ENCODE assay signal across 19 cellular contexts in genomic region chr5:499233-500209, GRCh38. TPM values are rescaled to one million over a fixed set of nuclear protein-coding genes. Genes with fewer than 3 reads are reported as not detected.
DNase-seq lines count a peak whose midpoint lies in the region; ATAC-seq and TF ChIP-seq lines count a peak whose summit lies in the region.
"Had no signal": no experiment of that assay in that cellular context is flagged by ENCODE, and none has a peak within 500 bp of the region (broad histone marks: within the 10 kb centered on the region; RNA-seq: fewer than 3 reads in every experiment).

No MANE protein-coding gene starts in this region.

- DNase-seq in BE2C = peak; percentile 56
- no peak for DNase-seq in IMR-90
- peak; percentile 15 for DNase-seq in NCI-H69 (lab: John Stamatoyannopoulos, UW)
- DNase-seq in nephron progenitor cell = peak; percentile 4
- no peak for DNase-seq in activated CD4-positive, alpha-beta T cell treated with anti-CD3 and anti-CD28 coated beads for 36 hours
- no peak for DNase-seq in CD1c-positive myeloid dendritic cell (ENCODE audit: extremely low spot score)
- DNase-seq: CD4-positive, alpha-beta T cell; COR-L47; GOT3; Kasumi-1; NCI-H187 treated with DMSO at 0.1 percent for 48 hours; NCI-H2171 treated with DMSO at 0.1 percent for 48 hours; NCI-H446; NCI-H526 treated with DMSO at 0.1 percent for 48 hours; NK-92 treated with Interleukin-12 subunit alpha and Interleukin-12 subunit beta, amount 100 ng/mL, for 24 hours; SHP77 treated with DMSO at 0.1 percent for 48 hours had no signal

- in situ Hi-C loops in IMR-90 (cut with MboI; ENCODE audit: low sequenced_read_pairs) = no loop called here

- no peaks in the 10 kb centered on the region for H3K36me3 ChIP-seq in BE2C
- no peaks in the 10 kb centered on the region for H3K36me3 ChIP-seq in IMR-90 (ENCODE audit: control insufficient read depth, insufficient read depth, low read length)

- TF ChIP-seq POLR2A in IMR-90 (IDR thresholded peaks at IDR 0.05; ENCODE audit: low read depth, low read length) = no peak

- H2AK9ac ChIP-seq in IMR-90 (replicated peaks; ENCODE audit: low read depth, low read length, poor library complexity) = no peak overlapping the region

- peak overlapping the region; percentile 51 for H2AFZ ChIP-seq in IMR-90 (replicated peaks; ENCODE audit: low read length, poor library complexity)

- no peak overlapping the region for H3K23ac ChIP-seq in IMR-90 (ENCODE audit: low read depth, low read length)

- no peak overlapping the region for H2BK20ac ChIP-seq in IMR-90 (ENCODE audit: low read depth, low read length)

- no peak for TF ChIP-seq CTCF in BE2C (IDR thresholded peaks at IDR 0.05; ENCODE audit: low read depth, low read length)
- TF ChIP-seq CTCF in IMR-90 (conservative IDR thresholded peaks at IDR 0.05; ENCODE audit: low read depth, low read length) = no peak
- no peak for TF ChIP-seq CTCF in nephron progenitor cell (IDR thresholded peaks at IDR 0.05)

- H3K9me3 ChIP-seq in BE2C (no peaks in the 10 kb centered on the region), IMR-90 (ENCODE audit: control insufficient read depth, insufficient read depth, low read length) (no peaks in the 10 kb centered on the region; the same call in 1 of the 2 replicates)

- H3K4me2 ChIP-seq in IMR-90 (ENCODE audit: low read depth, low read length) = no peak overlapping the region

- CTCF ChIA-PET in IMR-90 (lab: Yijun Ruan, JAX) = no interaction called here
- CTCF ChIA-PET in activated CD4-positive, alpha-beta T cell treated with anti-CD3 and anti-CD28 coated beads for 36 hours (lab: Charles Lee) = interaction anchor here (0.6 kb wide), 1 partner anchor 98 kb away, joined by 3 read pairs; no protein-coding TSS in a partner anchor

- H3K4ac ChIP-seq in IMR-90 (ENCODE audit: low read depth, low read length) = no peak overlapping the region

- H2BK15ac ChIP-seq in IMR-90 (ENCODE audit: low read depth, low read length) = no peak overlapping the region

- BruUV-seq in IMR-90 (replicated peaks; lab: Mats Ljungman, UMichigan) = no TSS peak

- no peak overlapping the region for H2BK120ac ChIP-seq in IMR-90 (ENCODE audit: low read depth, low read length)

- intact Hi-C loops in IMR-90 (cut with micrococcal nuclease) = no loop called here
- intact Hi-C loops in activated CD4-positive, alpha-beta T cell treated with anti-CD3 and anti-CD28 coated beads for 36 hours (cut with DNase I, micrococcal nuclease) = no loop called here

- H3K14ac ChIP-seq in IMR-90 (replicated peaks; ENCODE audit: low read depth, low read length) = no peak overlapping the region

- H4K8ac ChIP-seq in IMR-90 (ENCODE audit: low read depth in 2 of 2, low read length in 2 of 2) = no peak overlapping the region

- no peak overlapping the region for H4K91ac ChIP-seq in IMR-90 (ENCODE audit: insufficient read depth, low read depth, low read length)

- H2AK5ac ChIP-seq in IMR-90 (ENCODE audit: low read depth, low read length) = no peak overlapping the region

- no peak overlapping the region for H3K27ac Mint-ChIP-seq in nephron progenitor cell
- H3K27ac Mint-ChIP-seq in activated CD4-positive, alpha-beta T cell treated with anti-CD3 and anti-CD28 coated beads for 36 hours = no peak overlapping the region
- H3K27ac Mint-ChIP-seq: CD4-positive, alpha-beta T cell had no signal

- POLR2A ChIA-PET in IMR-90 (lab: Charles Lee; ENCODE audit: unreplicated experiment) = no interaction called here
- POLR2A ChIA-PET in activated CD4-positive, alpha-beta T cell treated with anti-CD3 and anti-CD28 coated beads for 36 hours (lab: Charles Lee) = no interaction called here

- 80% methylated on average over 9 of the region's 32 CpGs; no CpG with 5 or more reads in 1 of the 2 experiments for WGBS in IMR-90 (ENCODE audit: extremely low coverage in 2 of 2, insufficient read length in 1 of 2), 2 experiments

- H3K9me3 Mint-ChIP-seq in nephron progenitor cell = peaks cover 3% of the 10 kb centered on the region
- H3K9me3 Mint-ChIP-seq in activated CD4-positive, alpha-beta T cell treated with anti-CD3 and anti-CD28 coated beads for 36 hours (ENCODE audit: low read depth) = no peaks in the 10 kb centered on the region
- H3K9me3 Mint-ChIP-seq: CD4-positive, alpha-beta T cell had no signal

- H3K9me1 ChIP-seq in IMR-90 (ENCODE audit: insufficient read depth, low read length) = no peaks in the 10 kb centered on the region

- no peak overlapping the region for H3K9ac ChIP-seq in IMR-90 (ENCODE audit: low read depth, low read length)

- dilution Hi-C loops in IMR-90 (cut with HindIII; ENCODE audit: low sequenced_read_pairs, unreplicated experiment) = no loop called here

- no peak overlapping the region for H2BK5ac ChIP-seq in IMR-90 (ENCODE audit: low read depth, low read length, poor library complexity, severe bottlenecking)

- H3K79me1 ChIP-seq in IMR-90 (ENCODE audit: low read depth in 1 of 2, low read length in 2 of 2) = no peaks in the 10 kb centered on the region

- H3K27me3 Mint-ChIP-seq in nephron progenitor cell (ENCODE audit: low read depth, poor library complexity) = peaks cover 93% of the 10 kb centered on the region
- peaks cover 2% of the 10 kb centered on the region for H3K27me3 Mint-ChIP-seq in activated CD4-positive, alpha-beta T cell treated with anti-CD3 and anti-CD28 coated beads for 36 hours

- no peak overlapping the region for H4K5ac ChIP-seq in IMR-90 (ENCODE audit: low read depth, low read length)

- H3K4me1 ChIP-seq in BE2C = peaks cover 4% of the 10 kb centered on the region; the same call in 1 of the 2 replicates
- no peaks in the 10 kb centered on the region for H3K4me1 ChIP-seq in IMR-90 (ENCODE audit: control insufficient read depth, insufficient read depth, low read length)

- H3K4me3 ChIP-seq in BE2C (ENCODE audit: low read depth, low read length) = no peak overlapping the region
- H3K4me3 ChIP-seq in IMR-90 (ENCODE audit: insufficient read depth, low read depth, low read length) = no peak overlapping the region
- H3K4me3 ChIP-seq: SK-N-MC had no signal

- H3K27me3 ChIP-seq in BE2C (no peaks in the 10 kb centered on the region), IMR-90 (ENCODE audit: control insufficient read depth, insufficient read depth, low read length) (peaks cover 48% of the 10 kb centered on the region)

- ATAC-seq in IMR-90 (ENCODE audit: low read depth) (no peak), GM21619 (IDR thresholded peaks at IDR 0.05; ENCODE audit: unreplicated experiment) (no peak)
- no peak for ATAC-seq in activated CD4-positive, alpha-beta T cell treated with anti-CD3 and anti-CD28 coated beads for 36 hours

- no peak overlapping the region for H3K18ac ChIP-seq in IMR-90 (ENCODE audit: low read depth, low read length)

- H3K4me1 Mint-ChIP-seq in nephron progenitor cell = peaks cover 26% of the 10 kb centered on the region
- no peaks in the 10 kb centered on the region for H3K4me1 Mint-ChIP-seq in activated CD4-positive, alpha-beta T cell treated with anti-CD3 and anti-CD28 coated beads for 36 hours

- no peak overlapping the region for H3K56ac ChIP-seq in IMR-90 (ENCODE audit: extremely low read depth, insufficient read depth, low read length)

- no peak overlapping the region for H3K27ac ChIP-seq in IMR-90 (ENCODE audit: insufficient read depth, low read length)
- H3K27ac ChIP-seq: RWPE1, SK-N-MC had no signal

- H3K4me3 Mint-ChIP-seq in nephron progenitor cell = no peak overlapping the region
- H3K4me3 Mint-ChIP-seq in activated CD4-positive, alpha-beta T cell treated with anti-CD3 and anti-CD28 coated beads for 36 hours = no peak overlapping the region
- H3K4me3 Mint-ChIP-seq: CD4-positive, alpha-beta T cell had no signal

- no peak for TF ChIP-seq RAD21 in IMR-90 (IDR thresholded peaks at IDR 0.05; ENCODE audit: low read length)

- no peaks in the 10 kb centered on the region for H3K36me3 Mint-ChIP-seq in nephron progenitor cell (ENCODE audit: low read depth)
- no peaks in the 10 kb centered on the region for H3K36me3 Mint-ChIP-seq in activated CD4-positive, alpha-beta T cell treated with anti-CD3 and anti-CD28 coated beads for 36 hours (ENCODE audit: low read depth)

- H4K20me1 ChIP-seq in IMR-90 (ENCODE audit: insufficient read depth, low read length) = no peaks in the 10 kb centered on the region

TF ChIP-seq in IMR-90, 13 proteins besides CTCF, POLR2A, EP300 and RAD21 (continues in another document):
- no peak for TF ChIP-seq MXI1 (IDR thresholded peaks at IDR 0.05; ENCODE audit: borderline replicate concordance, low read depth, low read length)
- TF ChIP-seq NFE2L2 (IDR thresholded peaks at IDR 0.05; ENCODE audit: low read depth, low read length) = no peak
- TF ChIP-seq MAZ (IDR thresholded peaks at IDR 0.05; ENCODE audit: borderline replicate concordance, low read depth, low read length) = no peak
- no peak for TF ChIP-seq RCOR1 (IDR thresholded peaks at IDR 0.05; ENCODE audit: insufficient replicate concordance, low read length)
- no peak for TF ChIP-seq CHD1 (IDR thresholded peaks at IDR 0.05; ENCODE audit: low read depth, low read length)
- no peak for TF ChIP-seq SMC3 (IDR thresholded peaks at IDR 0.05; ENCODE audit: low read depth, low read length)
- no peak for TF ChIP-seq MAFK (IDR thresholded peaks at IDR 0.05; ENCODE audit: low read depth, low read length)
- TF ChIP-seq ELK1 (IDR thresholded peaks at IDR 0.05; ENCODE audit: borderline replicate concordance, low read depth, low read length) = no peak

RNA-seq across cellular contexts. Expression of gene SLC9A3, which starts 24.7 kb away (rescaled TPM):
- 2.3 TPM for polyA plus RNA-seq in BE2C (2012; ENCODE audit: insufficient read depth, insufficient read length, low read depth)
- total RNA-seq in IMR-90 (2012; rRNA removed) = 0.56 and 0.72 TPM in 2 replicates
- polyA plus RNA-seq in IMR-90 (2012; rRNA removed) = 1.3 and 1.5 TPM in 2 replicates
- polyA plus RNA-seq in IMR-90 (2012; cell fraction: cytosol; rRNA removed) = 1.0 and 1.8 TPM in 2 replicates
- polyA plus RNA-seq in IMR-90 (2012; cell fraction: nucleus; rRNA removed; ENCODE audit: low replicate concordance) = 2.0 and 2.3 TPM in 2 replicates
- total RNA-seq in activated CD4-positive, alpha-beta T cell treated with anti-CD3 and anti-CD28 coated beads for 36 hours = 1 to 10 TPM; 2.1 to 2.4 TPM

RNA-seq across cellular contexts. Expression of gene EXOC3, which starts 56.5 kb away (rescaled TPM):
- polyA plus RNA-seq in BE2C (2012; ENCODE audit: insufficient read depth, insufficient read length, low read depth) = 111 TPM
- total RNA-seq in IMR-90 (2012; rRNA removed) = 47.5 and 50.8 TPM in 2 replicates
- 34.0 and 35.1 TPM in 2 replicates for polyA plus RNA-seq in IMR-90 (2012; rRNA removed)
- polyA plus RNA-seq in IMR-90 (2012; cell fraction: cytosol; rRNA removed) = 15.1 and 18.7 TPM in 2 replicates
- polyA plus RNA-seq in IMR-90 (2012; cell fraction: nucleus; rRNA removed; ENCODE audit: low replicate concordance) = 108 and 144 TPM in 2 replicates
- 10 to 100 TPM; 49.7 to 62.7 TPM for total RNA-seq in activated CD4-positive, alpha-beta T cell treated with anti-CD3 and anti-CD28 coated beads for 36 hours

Comparison
In these comparisons a context has a peak if more than half of its experiments do, and no peak if none do; other contexts are left out.
1. DNase-seq: peak in BE2C (single experiment), NCI-H69 (single experiment) and nephron progenitor cell (single experiment); none in IMR-90 (single experiment), activated CD4-positive, alpha-beta T cell treated with anti-CD3 and anti-CD28 coated beads for 36 hours (single experiment) and CD1c-positive myeloid dendritic cell (single experiment).